In the genomic region with DNA sequence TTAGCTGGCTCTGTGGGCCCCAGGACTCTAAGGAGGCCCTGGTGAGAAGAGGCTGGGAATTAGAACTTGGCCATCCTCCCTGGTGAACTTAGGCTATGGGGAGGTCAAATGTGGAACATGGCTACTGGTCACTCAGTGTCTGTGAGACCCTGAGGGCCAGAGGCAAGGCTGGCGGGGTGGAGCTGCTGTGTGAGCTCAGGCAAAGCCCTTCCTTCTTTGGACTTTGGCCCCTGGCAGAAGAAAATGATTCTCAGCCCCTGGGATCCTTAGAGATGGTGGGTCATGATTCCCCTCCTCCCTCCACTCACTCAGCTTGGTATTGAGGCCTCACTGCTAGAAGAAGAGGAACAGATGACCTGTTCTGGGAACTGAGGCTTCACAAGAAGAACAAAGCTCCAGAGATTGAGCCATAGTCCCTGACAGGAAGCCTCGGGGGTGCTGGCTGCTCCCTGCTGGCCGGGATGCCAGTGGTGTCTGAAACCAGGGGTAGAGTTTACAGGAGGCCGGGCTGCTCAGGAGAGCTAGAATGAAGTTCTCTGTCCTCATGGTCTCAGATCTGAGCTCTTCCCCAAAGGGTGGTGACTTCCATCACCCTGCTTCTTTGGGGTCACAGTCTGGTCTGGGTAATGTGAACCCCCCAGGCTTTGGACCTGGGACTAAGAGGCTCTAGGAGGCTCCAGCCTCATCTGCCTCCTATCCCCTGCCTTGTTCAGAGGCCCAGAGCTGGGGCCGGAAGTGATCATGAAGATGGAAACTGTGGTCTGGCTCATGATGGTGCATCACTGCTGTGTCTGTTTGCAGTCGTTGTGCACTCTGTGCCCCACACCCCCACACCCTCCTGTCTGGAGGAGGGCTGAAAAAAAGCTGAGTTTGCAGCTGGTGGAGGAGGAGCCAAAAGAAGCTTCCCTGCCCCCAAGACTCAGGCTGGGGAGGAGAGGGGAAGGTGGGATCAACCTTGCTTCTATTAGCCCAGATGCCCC, we compare ENCODE assay signal across 1 cellular context.
TF ChIP-seq lines count a peak whose summit lies in the region.

No MANE protein-coding gene starts in this region.

TF ChIP-seq in GM12878, 131 proteins besides CTCF, POLR2A, EP300 and RAD21 (continued from another document and continues in another):
- TF ChIP-seq, protein P1, sequence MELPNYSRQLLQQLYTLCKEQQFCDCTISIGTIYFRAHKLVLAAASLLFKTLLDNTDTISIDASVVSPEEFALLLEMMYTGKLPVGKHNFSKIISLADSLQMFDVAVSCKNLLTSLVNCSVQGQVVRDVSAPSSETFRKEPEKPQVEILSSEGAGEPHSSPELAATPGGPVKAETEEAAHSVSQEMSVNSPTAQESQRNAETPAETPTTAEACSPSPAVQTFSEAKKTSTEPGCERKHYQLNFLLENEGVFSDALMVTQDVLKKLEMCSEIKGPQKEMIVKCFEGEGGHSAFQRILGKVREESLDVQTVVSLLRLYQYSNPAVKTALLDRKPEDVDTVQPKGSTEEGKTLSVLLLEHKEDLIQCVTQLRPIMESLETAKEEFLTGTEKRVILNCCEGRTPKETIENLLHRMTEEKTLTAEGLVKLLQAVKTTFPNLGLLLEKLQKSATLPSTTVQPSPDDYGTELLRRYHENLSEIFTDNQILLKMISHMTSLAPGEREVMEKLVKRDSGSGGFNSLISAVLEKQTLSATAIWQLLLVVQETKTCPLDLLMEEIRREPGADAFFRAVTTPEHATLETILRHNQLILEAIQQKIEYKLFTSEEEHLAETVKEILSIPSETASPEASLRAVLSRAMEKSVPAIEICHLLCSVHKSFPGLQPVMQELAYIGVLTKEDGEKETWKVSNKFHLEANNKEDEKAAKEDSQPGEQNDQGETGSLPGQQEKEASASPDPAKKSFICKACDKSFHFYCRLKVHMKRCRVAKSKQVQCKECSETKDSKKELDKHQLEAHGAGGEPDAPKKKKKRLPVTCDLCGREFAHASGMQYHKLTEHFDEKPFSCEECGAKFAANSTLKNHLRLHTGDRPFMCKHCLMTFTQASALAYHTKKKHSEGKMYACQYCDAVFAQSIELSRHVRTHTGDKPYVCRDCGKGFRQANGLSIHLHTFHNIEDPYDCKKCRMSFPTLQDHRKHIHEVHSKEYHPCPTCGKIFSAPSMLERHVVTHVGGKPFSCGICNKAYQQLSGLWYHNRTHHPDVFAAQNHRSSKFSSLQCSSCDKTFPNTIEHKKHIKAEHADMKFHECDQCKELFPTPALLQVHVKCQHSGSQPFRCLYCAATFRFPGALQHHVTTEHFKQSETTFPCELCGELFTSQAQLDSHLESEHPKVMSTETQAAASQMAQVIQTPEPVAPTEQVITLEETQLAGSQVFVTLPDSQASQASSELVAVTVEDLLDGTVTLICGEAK (IDR thresholded peaks at IDR 0.05; ENCODE audit: borderline replicate concordance): peak; percentile 61; the same call in 1 of the 2 replicates
- TF ChIP-seq PAX8 (IDR thresholded peaks at IDR 0.05): no peak
- TF ChIP-seq CEBPB (IDR thresholded peaks at IDR 0.05; ENCODE audit: borderline replicate concordance in 1 of 2, low read depth in 2 of 2, low read length in 2 of 2): no peak
- TF ChIP-seq, protein P2, sequence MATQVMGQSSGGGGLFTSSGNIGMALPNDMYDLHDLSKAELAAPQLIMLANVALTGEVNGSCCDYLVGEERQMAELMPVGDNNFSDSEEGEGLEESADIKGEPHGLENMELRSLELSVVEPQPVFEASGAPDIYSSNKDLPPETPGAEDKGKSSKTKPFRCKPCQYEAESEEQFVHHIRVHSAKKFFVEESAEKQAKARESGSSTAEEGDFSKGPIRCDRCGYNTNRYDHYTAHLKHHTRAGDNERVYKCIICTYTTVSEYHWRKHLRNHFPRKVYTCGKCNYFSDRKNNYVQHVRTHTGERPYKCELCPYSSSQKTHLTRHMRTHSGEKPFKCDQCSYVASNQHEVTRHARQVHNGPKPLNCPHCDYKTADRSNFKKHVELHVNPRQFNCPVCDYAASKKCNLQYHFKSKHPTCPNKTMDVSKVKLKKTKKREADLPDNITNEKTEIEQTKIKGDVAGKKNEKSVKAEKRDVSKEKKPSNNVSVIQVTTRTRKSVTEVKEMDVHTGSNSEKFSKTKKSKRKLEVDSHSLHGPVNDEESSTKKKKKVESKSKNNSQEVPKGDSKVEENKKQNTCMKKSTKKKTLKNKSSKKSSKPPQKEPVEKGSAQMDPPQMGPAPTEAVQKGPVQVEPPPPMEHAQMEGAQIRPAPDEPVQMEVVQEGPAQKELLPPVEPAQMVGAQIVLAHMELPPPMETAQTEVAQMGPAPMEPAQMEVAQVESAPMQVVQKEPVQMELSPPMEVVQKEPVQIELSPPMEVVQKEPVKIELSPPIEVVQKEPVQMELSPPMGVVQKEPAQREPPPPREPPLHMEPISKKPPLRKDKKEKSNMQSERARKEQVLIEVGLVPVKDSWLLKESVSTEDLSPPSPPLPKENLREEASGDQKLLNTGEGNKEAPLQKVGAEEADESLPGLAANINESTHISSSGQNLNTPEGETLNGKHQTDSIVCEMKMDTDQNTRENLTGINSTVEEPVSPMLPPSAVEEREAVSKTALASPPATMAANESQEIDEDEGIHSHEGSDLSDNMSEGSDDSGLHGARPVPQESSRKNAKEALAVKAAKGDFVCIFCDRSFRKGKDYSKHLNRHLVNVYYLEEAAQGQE (IDR thresholded peaks at IDR 0.05; ENCODE audit: low read depth, low read length): 0 out of 2 replicates have a peak, but pooled peaks have one; percentile 5
- TF ChIP-seq MTA3 (IDR thresholded peaks at IDR 0.05; ENCODE audit: borderline replicate concordance, low read length): no peak
- TF ChIP-seq CHD1 (IDR thresholded peaks at IDR 0.05; ENCODE audit: low read depth, low read length): no peak
- TF ChIP-seq SP1 (IDR thresholded peaks at IDR 0.05; ENCODE audit: low read depth, low read length): peak; percentile 64
- TF ChIP-seq EZH2 (IDR thresholded peaks at IDR 0.05; ENCODE audit: borderline replicate concordance, control insufficient read depth, low read depth, low read length): no peak
- no peak for TF ChIP-seq SREBF2 (IDR thresholded peaks at IDR 0.05; ENCODE audit: low read length)
- TF ChIP-seq IRF4 (IDR thresholded peaks at IDR 0.05; ENCODE audit: low read depth, low read length): no peak
- TF ChIP-seq ZNF217 (IDR thresholded peaks at IDR 0.05): no peak
- no peak for TF ChIP-seq SIN3A (IDR thresholded peaks at IDR 0.05; ENCODE audit: low read depth, low read length)
- TF ChIP-seq FOS (IDR thresholded peaks at IDR 0.05; ENCODE audit: borderline replicate concordance, extremely low read depth, insufficient read length): no peak
- TF ChIP-seq, protein P3, sequence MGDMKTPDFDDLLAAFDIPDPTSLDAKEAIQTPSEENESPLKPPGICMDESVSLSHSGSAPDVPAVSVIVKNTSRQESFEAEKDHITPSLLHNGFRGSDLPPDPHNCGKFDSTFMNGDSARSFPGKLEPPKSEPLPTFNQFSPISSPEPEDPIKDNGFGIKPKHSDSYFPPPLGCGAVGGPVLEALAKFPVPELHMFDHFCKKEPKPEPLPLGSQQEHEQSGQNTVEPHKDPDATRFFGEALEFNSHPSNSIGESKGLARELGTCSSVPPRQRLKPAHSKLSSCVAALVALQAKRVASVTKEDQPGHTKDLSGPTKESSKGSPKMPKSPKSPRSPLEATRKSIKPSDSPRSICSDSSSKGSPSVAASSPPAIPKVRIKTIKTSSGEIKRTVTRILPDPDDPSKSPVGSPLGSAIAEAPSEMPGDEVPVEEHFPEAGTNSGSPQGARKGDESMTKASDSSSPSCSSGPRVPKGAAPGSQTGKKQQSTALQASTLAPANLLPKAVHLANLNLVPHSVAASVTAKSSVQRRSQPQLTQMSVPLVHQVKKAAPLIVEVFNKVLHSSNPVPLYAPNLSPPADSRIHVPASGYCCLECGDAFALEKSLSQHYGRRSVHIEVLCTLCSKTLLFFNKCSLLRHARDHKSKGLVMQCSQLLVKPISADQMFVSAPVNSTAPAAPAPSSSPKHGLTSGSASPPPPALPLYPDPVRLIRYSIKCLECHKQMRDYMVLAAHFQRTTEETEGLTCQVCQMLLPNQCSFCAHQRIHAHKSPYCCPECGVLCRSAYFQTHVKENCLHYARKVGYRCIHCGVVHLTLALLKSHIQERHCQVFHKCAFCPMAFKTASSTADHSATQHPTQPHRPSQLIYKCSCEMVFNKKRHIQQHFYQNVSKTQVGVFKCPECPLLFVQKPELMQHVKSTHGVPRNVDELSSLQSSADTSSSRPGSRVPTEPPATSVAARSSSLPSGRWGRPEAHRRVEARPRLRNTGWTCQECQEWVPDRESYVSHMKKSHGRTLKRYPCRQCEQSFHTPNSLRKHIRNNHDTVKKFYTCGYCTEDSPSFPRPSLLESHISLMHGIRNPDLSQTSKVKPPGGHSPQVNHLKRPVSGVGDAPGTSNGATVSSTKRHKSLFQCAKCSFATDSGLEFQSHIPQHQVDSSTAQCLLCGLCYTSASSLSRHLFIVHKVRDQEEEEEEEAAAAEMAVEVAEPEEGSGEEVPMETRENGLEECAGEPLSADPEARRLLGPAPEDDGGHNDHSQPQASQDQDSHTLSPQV (IDR thresholded peaks at IDR 0.05): no peak
- TF ChIP-seq ATF7 (IDR thresholded peaks at IDR 0.05; ENCODE audit: low read depth): peak; percentile 69
- TF ChIP-seq NBN (IDR thresholded peaks at IDR 0.05): peak; percentile 66; the same call in 1 of the 2 replicates
- TF ChIP-seq NR2C1 (IDR thresholded peaks at IDR 0.05): no peak
- TF ChIP-seq SMAD1 (IDR thresholded peaks at IDR 0.05; ENCODE audit: low read depth, partially characterized antibody): no peak
- TF ChIP-seq, protein P4, sequence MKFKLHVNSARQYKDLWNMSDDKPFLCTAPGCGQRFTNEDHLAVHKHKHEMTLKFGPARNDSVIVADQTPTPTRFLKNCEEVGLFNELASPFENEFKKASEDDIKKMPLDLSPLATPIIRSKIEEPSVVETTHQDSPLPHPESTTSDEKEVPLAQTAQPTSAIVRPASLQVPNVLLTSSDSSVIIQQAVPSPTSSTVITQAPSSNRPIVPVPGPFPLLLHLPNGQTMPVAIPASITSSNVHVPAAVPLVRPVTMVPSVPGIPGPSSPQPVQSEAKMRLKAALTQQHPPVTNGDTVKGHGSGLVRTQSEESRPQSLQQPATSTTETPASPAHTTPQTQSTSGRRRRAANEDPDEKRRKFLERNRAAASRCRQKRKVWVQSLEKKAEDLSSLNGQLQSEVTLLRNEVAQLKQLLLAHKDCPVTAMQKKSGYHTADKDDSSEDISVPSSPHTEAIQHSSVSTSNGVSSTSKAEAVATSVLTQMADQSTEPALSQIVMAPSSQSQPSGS (IDR thresholded peaks at IDR 0.05; ENCODE audit: low read length): no peak
- no peak for TF ChIP-seq ZNF622 (IDR thresholded peaks at IDR 0.05)
- TF ChIP-seq, protein P5, sequence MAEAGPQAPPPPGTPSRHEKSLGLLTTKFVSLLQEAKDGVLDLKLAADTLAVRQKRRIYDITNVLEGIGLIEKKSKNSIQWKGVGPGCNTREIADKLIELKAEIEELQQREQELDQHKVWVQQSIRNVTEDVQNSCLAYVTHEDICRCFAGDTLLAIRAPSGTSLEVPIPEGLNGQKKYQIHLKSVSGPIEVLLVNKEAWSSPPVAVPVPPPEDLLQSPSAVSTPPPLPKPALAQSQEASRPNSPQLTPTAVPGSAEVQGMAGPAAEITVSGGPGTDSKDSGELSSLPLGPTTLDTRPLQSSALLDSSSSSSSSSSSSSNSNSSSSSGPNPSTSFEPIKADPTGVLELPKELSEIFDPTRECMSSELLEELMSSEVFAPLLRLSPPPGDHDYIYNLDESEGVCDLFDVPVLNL (IDR thresholded peaks at IDR 0.05; ENCODE audit: low read depth, low read length): no peak
- TF ChIP-seq, protein P6, sequence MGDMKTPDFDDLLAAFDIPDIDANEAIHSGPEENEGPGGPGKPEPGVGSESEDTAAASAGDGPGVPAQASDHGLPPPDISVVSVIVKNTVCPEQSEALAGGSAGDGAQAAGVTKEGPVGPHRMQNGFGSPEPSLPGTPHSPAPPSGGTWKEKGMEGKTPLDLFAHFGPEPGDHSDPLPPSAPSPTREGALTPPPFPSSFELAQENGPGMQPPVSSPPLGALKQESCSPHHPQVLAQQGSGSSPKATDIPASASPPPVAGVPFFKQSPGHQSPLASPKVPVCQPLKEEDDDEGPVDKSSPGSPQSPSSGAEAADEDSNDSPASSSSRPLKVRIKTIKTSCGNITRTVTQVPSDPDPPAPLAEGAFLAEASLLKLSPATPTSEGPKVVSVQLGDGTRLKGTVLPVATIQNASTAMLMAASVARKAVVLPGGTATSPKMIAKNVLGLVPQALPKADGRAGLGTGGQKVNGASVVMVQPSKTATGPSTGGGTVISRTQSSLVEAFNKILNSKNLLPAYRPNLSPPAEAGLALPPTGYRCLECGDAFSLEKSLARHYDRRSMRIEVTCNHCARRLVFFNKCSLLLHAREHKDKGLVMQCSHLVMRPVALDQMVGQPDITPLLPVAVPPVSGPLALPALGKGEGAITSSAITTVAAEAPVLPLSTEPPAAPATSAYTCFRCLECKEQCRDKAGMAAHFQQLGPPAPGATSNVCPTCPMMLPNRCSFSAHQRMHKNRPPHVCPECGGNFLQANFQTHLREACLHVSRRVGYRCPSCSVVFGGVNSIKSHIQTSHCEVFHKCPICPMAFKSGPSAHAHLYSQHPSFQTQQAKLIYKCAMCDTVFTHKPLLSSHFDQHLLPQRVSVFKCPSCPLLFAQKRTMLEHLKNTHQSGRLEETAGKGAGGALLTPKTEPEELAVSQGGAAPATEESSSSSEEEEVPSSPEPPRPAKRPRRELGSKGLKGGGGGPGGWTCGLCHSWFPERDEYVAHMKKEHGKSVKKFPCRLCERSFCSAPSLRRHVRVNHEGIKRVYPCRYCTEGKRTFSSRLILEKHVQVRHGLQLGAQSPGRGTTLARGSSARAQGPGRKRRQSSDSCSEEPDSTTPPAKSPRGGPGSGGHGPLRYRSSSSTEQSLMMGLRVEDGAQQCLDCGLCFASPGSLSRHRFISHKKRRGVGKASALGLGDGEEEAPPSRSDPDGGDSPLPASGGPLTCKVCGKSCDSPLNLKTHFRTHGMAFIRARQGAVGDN (IDR thresholded peaks at IDR 0.05): peak; percentile 95
- TF ChIP-seq RCOR1 (conservative IDR thresholded peaks at IDR 0.05; ENCODE audit: low read depth, low read length): no peak
- TF ChIP-seq RELA (IDR thresholded peaks at IDR 0.05; ENCODE audit: borderline replicate concordance, partially characterized antibody): no peak
- no peak for TF ChIP-seq GABPA (IDR thresholded peaks at IDR 0.05; ENCODE audit: low read depth)
- no peak for TF ChIP-seq LARP7 (IDR thresholded peaks at IDR 0.05)
- TF ChIP-seq RAD51 (IDR thresholded peaks at IDR 0.05): no peak
- TF ChIP-seq JUND (IDR thresholded peaks at IDR 0.05; ENCODE audit: low read depth, low read length): no peak
- peak; percentile 54; the same call in 1 of the 2 replicates for TF ChIP-seq POLR2AphosphoS5 (IDR thresholded peaks at IDR 0.05; ENCODE audit: low read length)
- TF ChIP-seq HDAC2 (IDR thresholded peaks at IDR 0.05): no peak
- TF ChIP-seq, protein P7, sequence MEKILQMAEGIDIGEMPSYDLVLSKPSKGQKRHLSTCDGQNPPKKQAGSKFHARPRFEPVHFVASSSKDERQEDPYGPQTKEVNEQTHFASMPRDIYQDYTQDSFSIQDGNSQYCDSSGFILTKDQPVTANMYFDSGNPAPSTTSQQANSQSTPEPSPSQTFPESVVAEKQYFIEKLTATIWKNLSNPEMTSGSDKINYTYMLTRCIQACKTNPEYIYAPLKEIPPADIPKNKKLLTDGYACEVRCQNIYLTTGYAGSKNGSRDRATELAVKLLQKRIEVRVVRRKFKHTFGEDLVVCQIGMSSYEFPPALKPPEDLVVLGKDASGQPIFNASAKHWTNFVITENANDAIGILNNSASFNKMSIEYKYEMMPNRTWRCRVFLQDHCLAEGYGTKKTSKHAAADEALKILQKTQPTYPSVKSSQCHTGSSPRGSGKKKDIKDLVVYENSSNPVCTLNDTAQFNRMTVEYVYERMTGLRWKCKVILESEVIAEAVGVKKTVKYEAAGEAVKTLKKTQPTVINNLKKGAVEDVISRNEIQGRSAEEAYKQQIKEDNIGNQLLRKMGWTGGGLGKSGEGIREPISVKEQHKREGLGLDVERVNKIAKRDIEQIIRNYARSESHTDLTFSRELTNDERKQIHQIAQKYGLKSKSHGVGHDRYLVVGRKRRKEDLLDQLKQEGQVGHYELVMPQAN (conservative IDR thresholded peaks at IDR 0.05): no peak
- peak; percentile 81 for TF ChIP-seq CREM (IDR thresholded peaks at IDR 0.05; ENCODE audit: low read depth)
- TF ChIP-seq ESRRA (IDR thresholded peaks at IDR 0.05; ENCODE audit: low read length): no peak
- TF ChIP-seq DPF2 (IDR thresholded peaks at IDR 0.05): peak; percentile 65; the same call in 1 of the 2 replicates
